In the genomic region with DNA sequence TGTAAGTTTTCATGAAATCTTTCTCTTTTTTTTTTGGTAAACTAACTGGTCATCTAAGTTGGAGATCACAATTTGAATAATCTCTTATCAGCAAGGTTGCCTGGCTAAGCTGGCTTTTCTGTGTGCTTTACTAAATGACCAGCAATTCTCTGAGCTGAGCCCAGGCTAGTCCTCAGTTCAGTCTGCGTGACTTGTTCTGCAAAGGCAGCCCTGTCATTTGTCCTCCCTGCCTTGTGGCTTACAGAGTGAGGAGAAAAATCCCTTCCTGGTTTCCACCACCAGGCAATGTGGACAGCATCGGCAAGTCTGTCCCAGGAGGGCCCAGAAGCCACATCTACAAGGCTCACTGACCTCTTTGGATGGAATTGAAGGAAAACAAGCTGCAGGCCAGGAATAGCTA, we compare ENCODE assay signal across 14 cellular contexts.
DNase-seq lines count a peak whose midpoint lies in the region; ATAC-seq and TF ChIP-seq lines count a peak whose summit lies in the region.
"Had no signal": no experiment of that assay in that cellular context is flagged by ENCODE, and none has a peak within 500 bp of the region (broad histone marks: within the 10 kb centered on the region; RNA-seq: fewer than 3 reads in every experiment).

No MANE protein-coding gene starts in this region.

- H3K4me3 ChIP-seq in adrenal gland, result no peak overlapping the region
- no peak overlapping the region for H3K4me3 ChIP-seq in mesenchymal stem cell (ENCODE audit: insufficient read depth in 1 of 2, low read depth in 1 of 2, low read length in 2 of 2)
- H3K4me3 ChIP-seq: GM23338, SK-N-MC had no signal

- no peak overlapping the region for H4K8ac ChIP-seq in mesenchymal stem cell (ENCODE audit: low read length)

- CTCF ChIA-PET in activated CD4-positive, alpha-beta T cell treated with anti-CD3 and anti-CD28 coated beads for 36 hours (lab: Charles Lee), result interaction anchor here (0.5 to 1.8 kb wide), 2 partner anchors 10 to 392 kb away, joined by 3 to 4 read pairs; no protein-coding TSS in a partner anchor

- intact Hi-C loops in adrenal gland (cut with DNase I), result no loop called here
- intact Hi-C loops in activated CD4-positive, alpha-beta T cell treated with anti-CD3 and anti-CD28 coated beads for 36 hours (cut with DNase I, micrococcal nuclease), result no loop called here

- POLR2A ChIA-PET in activated CD4-positive, alpha-beta T cell treated with anti-CD3 and anti-CD28 coated beads for 36 hours (lab: Charles Lee), result no interaction called here

- H3K9me3 ChIP-seq in adrenal gland (replicated peaks in 1 of 3) (no peaks in the 10 kb centered on the region), mesenchymal stem cell (ENCODE audit: control insufficient read depth, low read length) (no peaks in the 10 kb centered on the region)

- H2AFZ ChIP-seq in mesenchymal stem cell (ENCODE audit: low read depth, low read length), result no peak overlapping the region
- H2AFZ ChIP-seq: GM23338 had no signal

- H3K27me3 Mint-ChIP-seq in HFFc6 (ENCODE audit: insufficient read depth), result peaks cover 5% of the 10 kb centered on the region
- H3K27me3 Mint-ChIP-seq in activated CD4-positive, alpha-beta T cell treated with anti-CD3 and anti-CD28 coated beads for 36 hours, result no peaks in the 10 kb centered on the region

- H3K4me3 Mint-ChIP-seq in HFFc6, result peak overlapping the region; percentile 65
- no peak overlapping the region for H3K4me3 Mint-ChIP-seq in activated CD4-positive, alpha-beta T cell treated with anti-CD3 and anti-CD28 coated beads for 36 hours
- H3K4me3 Mint-ChIP-seq: CD14-positive monocyte, GM23338 had no signal

- no peak overlapping the region for H3K14ac ChIP-seq in mesenchymal stem cell (ENCODE audit: low read length in 2 of 2)

- peaks cover 10% of the 10 kb centered on the region for H3K36me3 Mint-ChIP-seq in HFFc6 (ENCODE audit: low read depth)
- peaks cover 5% of the 10 kb centered on the region for H3K36me3 Mint-ChIP-seq in activated CD4-positive, alpha-beta T cell treated with anti-CD3 and anti-CD28 coated beads for 36 hours (ENCODE audit: low read depth)

- H2BK15ac ChIP-seq in mesenchymal stem cell (ENCODE audit: low read depth, poor library complexity, severe bottlenecking), result no peak overlapping the region

- peak; percentile 6 for DNase-seq in NCI-H82 (lab: John Stamatoyannopoulos, UW)
- no peak for DNase-seq in NCI-H82 treated with DMSO at 0.1 percent for 48 hours (lab: John Stamatoyannopoulos, UW; ENCODE audit: unreplicated experiment)
- DNase-seq in HFFc6, result no peak
- DNase-seq in adrenal gland, result peak in 4 of 7 donors; percentile 54 to 65 (median 61)
- DNase-seq in mesenchymal stem cell, result no peak
- no peak for DNase-seq in activated CD4-positive, alpha-beta T cell treated with anti-CD3 and anti-CD28 coated beads for 36 hours
- DNase-seq in germinal center (ENCODE audit: low spot score), result no peak
- DNase-seq: NCI-H187 treated with DMSO at 0.1 percent for 48 hours, NCI-H774 had no signal

- no peak overlapping the region for H2AK5ac ChIP-seq in mesenchymal stem cell (ENCODE audit: low read length, severe bottlenecking)

- TF ChIP-seq CTCF in HFFc6 (IDR thresholded peaks at IDR 0.05) (no peak; the same call in 1 of the 2 replicates), adrenal gland (IDR thresholded peaks at IDR 0.05) (no peak)

- no peak overlapping the region for H3K4ac ChIP-seq in mesenchymal stem cell (ENCODE audit: low read depth in 1 of 2, low read length in 2 of 2)

- H2BK5ac ChIP-seq in mesenchymal stem cell (ENCODE audit: low read depth, low read length, poor library complexity, severe bottlenecking), result no peak overlapping the region

- peaks cover 3% of the 10 kb centered on the region for H3K79me1 ChIP-seq in mesenchymal stem cell (replicated peaks; ENCODE audit: low read length, poor library complexity, severe bottlenecking)

- H3K18ac ChIP-seq in mesenchymal stem cell (ENCODE audit: low read depth in 1 of 2, low read length in 2 of 2), result no peak overlapping the region

- no peaks in the 10 kb centered on the region for H3K9me3 Mint-ChIP-seq in HFFc6
- no peaks in the 10 kb centered on the region for H3K9me3 Mint-ChIP-seq in activated CD4-positive, alpha-beta T cell treated with anti-CD3 and anti-CD28 coated beads for 36 hours (ENCODE audit: low read depth)
- H3K9me3 Mint-ChIP-seq: GM23338 had no signal

- H3K27ac ChIP-seq in adrenal gland (peak overlapping the region; percentile 68 to 91 (median 89)), mesenchymal stem cell (ENCODE audit: low read length, poor library complexity, severe bottlenecking) (no peak overlapping the region)
- H3K27ac ChIP-seq: 22Rv1, SK-N-MC had no signal

- H3K27me3 ChIP-seq in adrenal gland (no peaks in the 10 kb centered on the region), mesenchymal stem cell (ENCODE audit: control insufficient read depth in 1 of 2, insufficient read depth in 1 of 2, low read length in 2 of 2) (no peaks in the 10 kb centered on the region)

- H3K36me3 ChIP-seq in adrenal gland (replicated peaks in 1 of 2) (no peaks in the 10 kb centered on the region), mesenchymal stem cell (ENCODE audit: control insufficient read depth in 1 of 2, insufficient read depth in 2 of 2, low read depth in 1 of 2, low read length in 2 of 2) (no peaks in the 10 kb centered on the region)

- no peak for ATAC-seq in GM19351 (IDR thresholded peaks at IDR 0.05; ENCODE audit: unreplicated experiment)
- ATAC-seq in activated CD4-positive, alpha-beta T cell treated with anti-CD3 and anti-CD28 coated beads for 36 hours, result no peak
- ATAC-seq: GM23338 had no signal

- WGBS in adrenal gland, 4 donors, result 18 to 56% (median 46%) methylated on average over 2 of the region's 2 CpGs
- WGBS in mesenchymal stem cell, result 100% methylated on average over 2 of the region's 2 CpGs

- H4K91ac ChIP-seq in mesenchymal stem cell (ENCODE audit: low read length), result no peak overlapping the region

- H3K4me2 ChIP-seq in mesenchymal stem cell (ENCODE audit: low read length, poor library complexity, severe bottlenecking), result no peak overlapping the region
- H3K4me2 ChIP-seq: GM23338 had no signal

- peak overlapping the region in 1 of 2 experiments; percentile 55 for H2BK12ac ChIP-seq in mesenchymal stem cell (ENCODE audit: low read length in 2 of 2)

- no peak overlapping the region for H3K23ac ChIP-seq in mesenchymal stem cell (ENCODE audit: low read length in 2 of 2)

- peak in 1 of 2 donors; percentile 49 for TF ChIP-seq POLR2A in adrenal gland (IDR thresholded peaks at IDR 0.05)

- H3K4me1 ChIP-seq in adrenal gland (replicated peaks in 1 of 2) (peaks cover 44 to 77% of the 10 kb centered on the region in 2 donors), mesenchymal stem cell (ENCODE audit: control insufficient read depth, insufficient read depth, low read depth, low read length) (peaks cover 9% of the 10 kb centered on the region)

- H2BK120ac ChIP-seq in mesenchymal stem cell (ENCODE audit: low read depth, low read length), result no peak overlapping the region

- peak overlapping the region; percentile 94 for H3K27ac Mint-ChIP-seq in HFFc6
- H3K27ac Mint-ChIP-seq in activated CD4-positive, alpha-beta T cell treated with anti-CD3 and anti-CD28 coated beads for 36 hours, result no peak overlapping the region
- H3K27ac Mint-ChIP-seq: GM23338 had no signal

- peak overlapping the region; percentile 54 for H3K9ac ChIP-seq in mesenchymal stem cell (ENCODE audit: low read length)

- H3K4me1 Mint-ChIP-seq in HFFc6 (ENCODE audit: low read depth), result peaks cover 92% of the 10 kb centered on the region
- peaks cover 10% of the 10 kb centered on the region for H3K4me1 Mint-ChIP-seq in activated CD4-positive, alpha-beta T cell treated with anti-CD3 and anti-CD28 coated beads for 36 hours

Comparison
In these comparisons a context has a peak if more than half of its experiments do, and no peak if none do; other contexts are left out.
1. DNase-seq: peak in NCI-H82 (single experiment) and adrenal gland (4 of 7); none in NCI-H82 treated with DMSO at 0.1 percent for 48 hours (single experiment), HFFc6 (single experiment), mesenchymal stem cell (single experiment), activated CD4-positive, alpha-beta T cell treated with anti-CD3 and anti-CD28 coated beads for 36 hours (single experiment) and germinal center (single experiment).